In genomic region chr20:11174861-11175260, GRCh38 we compare ENCODE assay signal across 1 cellular context.
TF ChIP-seq lines count a peak whose summit lies in the region.

No MANE protein-coding gene starts in this region.

TF ChIP-seq in GM12878, 131 proteins besides CTCF, POLR2A, EP300 and RAD21 (continued from another document):
- TF ChIP-seq ZNF687 (IDR thresholded peaks at IDR 0.05) (no peak), HCFC1 (IDR thresholded peaks at IDR 0.05; ENCODE audit: low read length) (no peak)
